ENCODE assay signal across 21 cellular contexts in genomic region chr1:6802454-6802853, GRCh38. TPM values are rescaled to one million over a fixed set of nuclear protein-coding genes. Genes with fewer than 3 reads are reported as not detected.
DNase-seq lines count a peak whose midpoint lies in the region; ATAC-seq and TF ChIP-seq lines count a peak whose summit lies in the region.
"Had no signal": no experiment of that assay in that cellular context is flagged by ENCODE, and none has a peak within 500 bp of the region (broad histone marks: within the 10 kb centered on the region; RNA-seq: fewer than 3 reads in every experiment).

No MANE protein-coding gene starts in this region.

- no peak overlapping the region for H2AFZ ChIP-seq in fibroblast of lung (ENCODE audit: low read length)

- H3K27me3 ChIP-seq in BLaER1 treated with 17β-estradiol and CSF1 and Interleukin-3, amounts not matched to agents 10 nM and 100 nM = no peaks in the 10 kb centered on the region
- no peaks in the 10 kb centered on the region for H3K27me3 ChIP-seq in Panc1 (ENCODE audit: control insufficient read depth, insufficient read depth, low read length)
- H3K27me3 ChIP-seq in fibroblast of lung (ENCODE audit: control insufficient read depth, insufficient read depth, low read length) = no peaks in the 10 kb centered on the region

- peaks cover 0 to 25% (median 5%) of the 10 kb centered on the region in 11 experiments; a peak in 9 of 22 replicates for H3K36me3 ChIP-seq in BLaER1 treated with 17β-estradiol and CSF1 and Interleukin-3, amounts not matched to agents 10 nM and 100 nM
- no peaks in the 10 kb centered on the region for H3K36me3 ChIP-seq in Panc1 (ENCODE audit: control insufficient read depth, insufficient read depth, low read length)
- H3K36me3 ChIP-seq in fibroblast of lung (ENCODE audit: control insufficient read depth, insufficient read depth, low read length) = no peaks in the 10 kb centered on the region

- no peaks in the 10 kb centered on the region for H3K9me3 ChIP-seq in BLaER1 treated with 17β-estradiol and CSF1 and Interleukin-3, amounts not matched to agents 10 nM and 100 nM (replicated peaks in 1 of 11)
- H3K9me3 ChIP-seq in Panc1 (ENCODE audit: control insufficient read depth, insufficient read depth, low read depth, low read length) = no peaks in the 10 kb centered on the region
- no peaks in the 10 kb centered on the region for H3K9me3 ChIP-seq in fibroblast of lung (ENCODE audit: control insufficient read depth, insufficient read depth, low read depth, low read length)

- H3K79me2 ChIP-seq in fibroblast of lung (ENCODE audit: control insufficient read depth, insufficient read depth, low read length) = peaks cover 49% of the 10 kb centered on the region

- DNase-seq in Panc1 (ENCODE audit: low read depth, low spot score) = no peak
- no peak for DNase-seq in fibroblast of lung (ENCODE audit: low read depth in 2 of 2)
- no peak for DNase-seq in osteocyte (ENCODE audit: extremely low spot score, unreplicated experiment)
- no peak for DNase-seq in substantia nigra (lab: John Stamatoyannopoulos, UW)
- no peak for DNase-seq in SKM-1 treated with dmso at 0.1 percent for 144 hours (lab: John Stamatoyannopoulos, UW; ENCODE audit: unreplicated experiment)
- DNase-seq: activated CD4-positive, alpha-beta T cell treated with anti-CD3 and anti-CD28 coated beads for 1 hour; activated naive CD4-positive, alpha-beta T cell treated with anti-CD3 and anti-CD28 coated beads, Interleukin-2, amount 50 U/mL, for 16 hours; activated T-cell treated with anti-CD3 and anti-CD28 coated beads, Interleukin-2, amount 50 U/mL, for 48 hours; AML-193; COR-L47; effector CD8-positive, alpha-beta T cell; left colon; NCI-H1930; NCI-H2227 treated with DMSO at 0.1 percent for 48 hours; posterior cingulate gyrus; SW 1271 had no signal

- no peak overlapping the region for H3K4me3 Mint-ChIP-seq in osteocyte (ENCODE audit: unreplicated experiment)
- H3K4me3 Mint-ChIP-seq: natural killer cell treated with Interleukin-12 subunit alpha and Interleukin-12 subunit beta and Interleukin-15 and Interleukin-18, amount 100 ng/mL, for 72 hours; stimulated activated memory B cell treated with anti-CD40 and anti-IgM and Interleukin-4, amounts not matched to agents 10 μg/mL and 1 μg/mL and 100 μg/mL, for 72 hours had no signal

- POLR2A ChIA-PET in Panc1 (lab: Charles Lee) = no interaction called here

- peak; percentile 56 for ATAC-seq in Panc1
- no peak for ATAC-seq in GM18505 (IDR thresholded peaks at IDR 0.05; ENCODE audit: unreplicated experiment)
- ATAC-seq: left colon; natural killer cell treated with Interleukin-12 subunit alpha and Interleukin-12 subunit beta and Interleukin-15 and Interleukin-18, amount 100 ng/mL, for 72 hours; stimulated activated memory B cell treated with anti-CD40 and anti-IgM and Interleukin-4, amounts not matched to agents 10 μg/mL and 1 μg/mL and 100 μg/mL, for 72 hours had no signal

- BruUV-seq in Panc1 (replicated peaks; lab: Mats Ljungman, UMichigan) = no TSS peak

- H3K9me3 Mint-ChIP-seq in osteocyte (ENCODE audit: unreplicated experiment) = no peaks in the 10 kb centered on the region
- H3K9me3 Mint-ChIP-seq: natural killer cell treated with Interleukin-12 subunit alpha and Interleukin-12 subunit beta and Interleukin-15 and Interleukin-18, amount 100 ng/mL, for 72 hours; stimulated activated memory B cell treated with anti-CD40 and anti-IgM and Interleukin-4, amounts not matched to agents 10 μg/mL and 1 μg/mL and 100 μg/mL, for 72 hours had no signal

- H3K27ac Mint-ChIP-seq in osteocyte (ENCODE audit: unreplicated experiment) = peak overlapping the region; percentile 70
- H3K27ac Mint-ChIP-seq: natural killer cell treated with Interleukin-12 subunit alpha and Interleukin-12 subunit beta and Interleukin-15 and Interleukin-18, amount 100 ng/mL, for 72 hours; stimulated activated memory B cell treated with anti-CD40 and anti-IgM and Interleukin-4, amounts not matched to agents 10 μg/mL and 1 μg/mL and 100 μg/mL, for 72 hours had no signal

- peak overlapping the region in 4 of 11 experiments; percentile 1 to 28 (median 17); a peak in 2 of 22 replicates for H3K27ac ChIP-seq in BLaER1 treated with 17β-estradiol and CSF1 and Interleukin-3, amounts not matched to agents 10 nM and 100 nM
- H3K27ac ChIP-seq in Panc1 (ENCODE audit: low read length) (no peak overlapping the region), fibroblast of lung (ENCODE audit: insufficient read depth, low read length) (peak overlapping the region; percentile 56), substantia nigra (ENCODE audit: low read depth, low read length, poor library complexity, severe bottlenecking) (no peak overlapping the region)
- H3K27ac ChIP-seq: KMS-11 had no signal

- no peak overlapping the region for H3K4me3 ChIP-seq in BLaER1 treated with 17β-estradiol and CSF1 and Interleukin-3, amounts not matched to agents 10 nM and 100 nM
- H3K4me3 ChIP-seq in Panc1 (ENCODE audit: low read depth in 2 of 2, low read length in 2 of 2) (no peak overlapping the region), fibroblast of lung (replicated peaks in 1 of 4; ENCODE audit: control extremely low read depth in 1 of 4, insufficient read depth in 1 of 4, low read depth in 3 of 4, low read length in 4 of 4) (no peak overlapping the region)

- in situ Hi-C loops in Panc1 (cut with HindIII; ENCODE audit: low pct_unique_long_range_greater_than_20kb, low sequenced_read_pairs) = no loop called here

- H3K27me3 Mint-ChIP-seq in osteocyte (ENCODE audit: unreplicated experiment) = no peaks in the 10 kb centered on the region
- H3K27me3 Mint-ChIP-seq: natural killer cell treated with Interleukin-12 subunit alpha and Interleukin-12 subunit beta and Interleukin-15 and Interleukin-18, amount 100 ng/mL, for 72 hours; stimulated activated memory B cell treated with anti-CD40 and anti-IgM and Interleukin-4, amounts not matched to agents 10 μg/mL and 1 μg/mL and 100 μg/mL, for 72 hours had no signal

- H3K4me2 ChIP-seq in BLaER1 treated with 17β-estradiol and CSF1 and Interleukin-3, amounts not matched to agents 10 nM and 100 nM = peak overlapping the region; percentile 52 to 82 (median 58); a peak in 19 of 22 replicates
- H3K4me2 ChIP-seq in fibroblast of lung (ENCODE audit: extremely low read depth, insufficient read depth, low read length) = peak overlapping the region; percentile 48
- H3K4me2 ChIP-seq: KMS-11 had no signal

- H3K4me1 Mint-ChIP-seq in osteocyte (ENCODE audit: unreplicated experiment) = peaks cover 37% of the 10 kb centered on the region

- no peak for TF ChIP-seq CTCF in Panc1 (IDR thresholded peaks at IDR 0.05)
- no peak for TF ChIP-seq CTCF in fibroblast of lung (conservative IDR thresholded peaks at IDR 0.05 in 1 of 2, IDR thresholded peaks at IDR 0.05 in 1 of 2; ENCODE audit: low read depth in 1 of 2, low read length in 2 of 2)
- TF ChIP-seq CTCF in osteocyte (IDR thresholded peaks at IDR 0.05) = no peak

- TF ChIP-seq POLR2A in GM18505 (IDR thresholded peaks at IDR 0.05; ENCODE audit: borderline replicate concordance, extremely low read depth, insufficient read depth, insufficient read length) = no peak

- peaks cover 56 to 100% (median 94%) of the 10 kb centered on the region in 11 experiments for H4K20me1 ChIP-seq in BLaER1 treated with 17β-estradiol and CSF1 and Interleukin-3, amounts not matched to agents 10 nM and 100 nM
- no peaks in the 10 kb centered on the region for H4K20me1 ChIP-seq in fibroblast of lung (ENCODE audit: control insufficient read depth, extremely low read depth, insufficient read depth, low read length)

- peak overlapping the region in 1 of 11 experiments; percentile 19; a peak in 2 of 22 replicates for H3K9ac ChIP-seq in BLaER1 treated with 17β-estradiol and CSF1 and Interleukin-3, amounts not matched to agents 10 nM and 100 nM
- no peak overlapping the region for H3K9ac ChIP-seq in fibroblast of lung (ENCODE audit: insufficient read depth, low read length)
- H3K9ac ChIP-seq: KMS-11 had no signal

- no peaks in the 10 kb centered on the region for H3K36me3 Mint-ChIP-seq in osteocyte (ENCODE audit: unreplicated experiment)
- H3K36me3 Mint-ChIP-seq: natural killer cell treated with Interleukin-12 subunit alpha and Interleukin-12 subunit beta and Interleukin-15 and Interleukin-18, amount 100 ng/mL, for 72 hours had no signal

- H3K4me1 ChIP-seq in BLaER1 treated with 17β-estradiol and CSF1 and Interleukin-3, amounts not matched to agents 10 nM and 100 nM = peaks cover 44 to 59% (median 54%) of the 10 kb centered on the region in 10 experiments
- peaks cover 10% of the 10 kb centered on the region for H3K4me1 ChIP-seq in Panc1 (ENCODE audit: control insufficient read depth, insufficient read depth, low read length)
- H3K4me1 ChIP-seq in fibroblast of lung (ENCODE audit: control insufficient read depth, extremely low read depth, insufficient read depth, low read length) = peaks cover 14% of the 10 kb centered on the region

- CTCF ChIA-PET in Panc1 (lab: Charles Lee) = no interaction called here

- intact Hi-C loops in Panc1 (cut with micrococcal nuclease; ENCODE audit: unreplicated experiment) = loop anchor here (10.0 kb wide), 1 partner anchor 62 kb away; no protein-coding TSS in a partner anchor

RNA-seq across cellular contexts. Expression of gene CAMTA1, which starts 17.2 kb away (rescaled TPM):
- total RNA-seq in Panc1 (2021; ENCODE audit: unreplicated experiment) = 82.2 TPM
- polyA plus RNA-seq in Panc1 (2012; ENCODE audit: insufficient read length) = 82.6 TPM
- 45.5 and 47.6 TPM in 2 replicates for total RNA-seq in fibroblast of lung
- polyA plus RNA-seq in fibroblast of lung = 78.5 and 86.0 TPM in 2 replicates
- polyA plus RNA-seq in fibroblast of lung (2012) = 81.7 and 91.3 TPM in 2 replicates
- polyA minus RNA-seq in fibroblast of lung (ENCODE audit: low replicate concordance) = 6.0 and 7.5 TPM in 2 replicates
- 68.1 and 81.6 TPM in 2 replicates for total RNA-seq in osteocyte
